In the genomic region with DNA sequence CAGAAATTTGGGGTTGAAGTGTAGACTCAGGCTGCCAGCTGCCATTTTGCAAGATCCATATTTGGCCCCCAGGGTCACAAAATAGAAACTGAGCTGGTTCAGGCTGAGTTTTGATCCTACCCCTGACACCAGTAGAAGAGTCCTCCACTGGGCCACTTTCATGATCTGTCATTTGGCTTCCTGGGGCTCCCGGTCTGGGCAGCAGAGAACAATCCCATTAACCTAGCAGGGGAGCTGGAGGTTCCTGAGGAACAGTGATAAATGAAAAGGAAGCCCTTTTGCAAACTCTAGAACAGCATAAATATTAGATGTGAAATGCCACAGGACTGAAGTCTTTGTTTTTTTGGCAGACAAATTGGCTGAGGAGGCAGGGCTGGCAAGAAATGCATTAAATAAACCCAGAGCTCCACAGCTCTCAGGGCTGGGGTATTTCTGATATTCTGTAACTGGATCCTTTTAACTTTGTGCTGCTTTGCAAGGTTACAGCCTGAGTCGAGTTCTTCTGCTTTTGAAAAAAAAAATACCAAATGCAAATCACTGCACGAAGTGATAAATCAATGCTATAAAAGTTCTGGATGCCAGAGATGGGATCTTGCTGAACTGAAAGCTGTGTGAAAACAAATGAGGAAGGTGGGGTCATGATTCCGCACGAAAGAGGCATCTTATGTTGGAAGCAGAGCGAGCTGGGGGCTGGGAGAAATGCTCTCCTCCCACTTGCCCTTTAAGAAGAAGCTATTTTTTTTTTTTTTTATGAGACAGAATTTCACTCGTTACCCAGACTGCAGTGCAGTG, we compare ENCODE assay signal across 16 cellular contexts.
DNase-seq lines count a peak whose midpoint lies in the region; ATAC-seq, FAIRE-seq and TF ChIP-seq lines count a peak whose summit lies in the region.
"Had no signal": no experiment of that assay in that cellular context is flagged by ENCODE, and none has a peak within 500 bp of the region (broad histone marks: within the 10 kb centered on the region; RNA-seq: fewer than 3 reads in every experiment).

No MANE protein-coding gene starts in this region.

- H3K27me3 Mint-ChIP-seq in WTC11 (ENCODE audit: low read depth) = no peaks in the 10 kb centered on the region

- POLR2A ChIA-PET in WTC11 (lab: Charles Lee) = interaction anchor here (0.6 kb wide), 1 partner anchor 575 kb away, joined by 3 read pairs; no protein-coding TSS in a partner anchor

- H3K27ac ChIP-seq in muscle layer of duodenum (ENCODE audit: low read length) (peak overlapping the region; percentile 39), mesenchymal stem cell (ENCODE audit: low read length, poor library complexity, severe bottlenecking) (no peak overlapping the region)
- H3K27ac ChIP-seq: breast epithelium, SJSA1 had no signal

- no peak overlapping the region for H3K4me3 Mint-ChIP-seq in WTC11
- H3K4me3 Mint-ChIP-seq: effector memory CD8-positive, alpha-beta T cell had no signal

- no peak overlapping the region for H2BK120ac ChIP-seq in mesenchymal stem cell (ENCODE audit: low read depth, low read length)

- no peak overlapping the region for H2AK5ac ChIP-seq in mesenchymal stem cell (ENCODE audit: low read length, severe bottlenecking)

- H3K23ac ChIP-seq in mesenchymal stem cell (ENCODE audit: low read length in 2 of 2) = no peak overlapping the region

- peaks cover 6% of the 10 kb centered on the region for H3K4me1 Mint-ChIP-seq in WTC11

- no peak overlapping the region for H4K8ac ChIP-seq in mesenchymal stem cell (ENCODE audit: low read length)

- no peaks in the 10 kb centered on the region for H3K27me3 ChIP-seq in muscle layer of duodenum (ENCODE audit: low read depth, low read length)
- peaks cover 0 to 8% of the 10 kb centered on the region in 2 experiments for H3K27me3 ChIP-seq in mesenchymal stem cell (ENCODE audit: control insufficient read depth in 1 of 2, insufficient read depth in 1 of 2, low read length in 2 of 2)
- H3K27me3 ChIP-seq: breast epithelium, SJSA1 had no signal

- H3K14ac ChIP-seq in mesenchymal stem cell (ENCODE audit: low read length in 2 of 2) = no peak overlapping the region

- no peak overlapping the region for H3K4me2 ChIP-seq in mesenchymal stem cell (ENCODE audit: low read length, poor library complexity, severe bottlenecking)

- WGBS in mesenchymal stem cell = 69% methylated on average over 6 of the region's 7 CpGs

- no peak overlapping the region for H3K4ac ChIP-seq in mesenchymal stem cell (ENCODE audit: low read depth in 1 of 2, low read length in 2 of 2)

- peak overlapping the region in 1 of 2 donors; percentile 24 for H3K4me3 ChIP-seq in muscle layer of duodenum (ENCODE audit: low read depth in 1 of 2, low read length in 2 of 2)
- no peak overlapping the region for H3K4me3 ChIP-seq in mesenchymal stem cell (ENCODE audit: insufficient read depth in 1 of 2, low read depth in 1 of 2, low read length in 2 of 2)
- H3K4me3 ChIP-seq: breast epithelium, SJSA1 had no signal

- H3K36me3 Mint-ChIP-seq in WTC11 = peaks cover 10% of the 10 kb centered on the region

- no peaks in the 10 kb centered on the region for H3K79me1 ChIP-seq in mesenchymal stem cell (replicated peaks; ENCODE audit: low read length, poor library complexity, severe bottlenecking)

- H3K9me3 ChIP-seq in muscle layer of duodenum (ENCODE audit: control insufficient read depth in 1 of 2, low read length in 2 of 2) = no peaks in the 10 kb centered on the region
- no peaks in the 10 kb centered on the region for H3K9me3 ChIP-seq in mesenchymal stem cell (ENCODE audit: control insufficient read depth, low read length)
- H3K9me3 ChIP-seq: breast epithelium, SJSA1 had no signal

- no peak overlapping the region for H4K91ac ChIP-seq in mesenchymal stem cell (ENCODE audit: low read length)

- H2BK12ac ChIP-seq in mesenchymal stem cell (ENCODE audit: low read length in 2 of 2) = no peak overlapping the region

- no peak overlapping the region for H2BK15ac ChIP-seq in mesenchymal stem cell (ENCODE audit: low read depth, poor library complexity, severe bottlenecking)

- ATAC-seq in WTC11 (no peak), GM19324 (IDR thresholded peaks at IDR 0.05; ENCODE audit: low FRiP score, unreplicated experiment) (no peak)
- ATAC-seq: effector memory CD8-positive, alpha-beta T cell; HCT116 had no signal

- no peak for TF ChIP-seq POLR2A in H54 (IDR thresholded peaks at IDR 0.05; ENCODE audit: low read depth, low read length)

- CTCF ChIA-PET in WTC11 (lab: Charles Lee) = interaction anchor here (0.7 to 1.6 kb wide), 4 partner anchors 9 to 116 kb away, joined by 3 to 10 read pairs (median 4); no protein-coding TSS in a partner anchor

- no peak overlapping the region for H3K18ac ChIP-seq in mesenchymal stem cell (ENCODE audit: low read depth in 1 of 2, low read length in 2 of 2)

- DNase-seq in NCI-H2227 (lab: John Stamatoyannopoulos, UW; ENCODE audit: unreplicated experiment) (peak; percentile 21), NCI-H2227 treated with DMSO at 0.1 percent for 48 hours (lab: John Stamatoyannopoulos, UW) (no peak), mesenchymal stem cell (no peak), WTC11 (ENCODE audit: low spot score) (no peak), H54 (ENCODE audit: insufficient read length, low spot score) (no peak)
- DNase-seq: activated effector memory CD4-positive, alpha-beta T cell treated with anti-CD3 and anti-CD28 coated beads, Interleukin-2, amount 50 U/mL, for 16 hours; effector memory CD8-positive, alpha-beta T cell; NCI-H2081; stimulated activated CD4-positive, alpha-beta T cell treated with anti-CD3 and anti-CD28 coated beads, Interleukin-2, amount 100 ng/mL, for 48 hours had no signal

- H3K9me3 Mint-ChIP-seq in WTC11 = peaks cover 11% of the 10 kb centered on the region
- H3K9me3 Mint-ChIP-seq: effector memory CD8-positive, alpha-beta T cell had no signal

- no peak overlapping the region for H2BK5ac ChIP-seq in mesenchymal stem cell (ENCODE audit: low read depth, low read length, poor library complexity, severe bottlenecking)

- no peak overlapping the region for H3K27ac Mint-ChIP-seq in WTC11
- H3K27ac Mint-ChIP-seq: effector memory CD8-positive, alpha-beta T cell had no signal

- FAIRE-seq in endometrium (lab: Jason Lieb, UNC) = peak; percentile 87
- FAIRE-seq in H54 (lab: Jason Lieb, UNC) = no peak
- FAIRE-seq: TTC549 had no signal

- H3K4me1 ChIP-seq in muscle layer of duodenum (ENCODE audit: control insufficient read depth in 1 of 2, insufficient read depth in 2 of 2, low read length in 2 of 2) (peaks cover 6 to 15% of the 10 kb centered on the region in 2 donors), mesenchymal stem cell (ENCODE audit: control insufficient read depth, insufficient read depth, low read depth, low read length) (peaks cover 2% of the 10 kb centered on the region)
- H3K4me1 ChIP-seq: breast epithelium, SJSA1 had no signal

- no peak overlapping the region for H2AFZ ChIP-seq in mesenchymal stem cell (ENCODE audit: low read depth, low read length)

- no peak overlapping the region for H3K9ac ChIP-seq in mesenchymal stem cell (ENCODE audit: low read length)

- H3K36me3 ChIP-seq in muscle layer of duodenum (ENCODE audit: control insufficient read depth in 1 of 2, insufficient read depth in 2 of 2, low read length in 2 of 2) (no peaks in the 10 kb centered on the region), mesenchymal stem cell (ENCODE audit: control insufficient read depth in 1 of 2, insufficient read depth in 2 of 2, low read depth in 1 of 2, low read length in 2 of 2) (peaks cover 0 to 4% of the 10 kb centered on the region in 2 experiments)
- H3K36me3 ChIP-seq: breast epithelium, SJSA1 had no signal

- TF ChIP-seq CTCF in WTC11 (IDR thresholded peaks at IDR 0.05) = no peak

TF ChIP-seq in WTC11, 78 proteins besides CTCF, POLR2A, EP300 and RAD21 (continues in another document):
- TF ChIP-seq ZNF263 (CRISPR knock-in tag; IDR thresholded peaks at IDR 0.05; ENCODE audit: low read depth) (no peak), ELF4 (CRISPR knock-in tag; IDR thresholded peaks at IDR 0.05; ENCODE audit: low read depth) (no peak), ZNF671 (CRISPR knock-in tag; IDR thresholded peaks at IDR 0.05) (no peak), ZNF219 (CRISPR knock-in tag; IDR thresholded peaks at IDR 0.05; ENCODE audit: borderline replicate concordance) (no peak), GRHL2 (CRISPR knock-in tag; IDR thresholded peaks at IDR 0.05; ENCODE audit: insufficient replicate concordance, severe bottlenecking) (no peak), SOX15 (CRISPR knock-in tag; IDR thresholded peaks at IDR 0.05) (no peak), ESRRA (CRISPR knock-in tag; IDR thresholded peaks at IDR 0.05; ENCODE audit: borderline replicate concordance) (no peak)
- TF ChIP-seq, protein P1, sequence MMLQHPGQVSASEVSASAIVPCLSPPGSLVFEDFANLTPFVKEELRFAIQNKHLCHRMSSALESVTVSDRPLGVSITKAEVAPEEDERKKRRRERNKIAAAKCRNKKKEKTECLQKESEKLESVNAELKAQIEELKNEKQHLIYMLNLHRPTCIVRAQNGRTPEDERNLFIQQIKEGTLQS (CRISPR knock-in tag; conservative IDR thresholded peaks at IDR 0.05) = no peak
